Comparison of ENCODE assay signal across 16 cellular contexts in the genomic region with DNA sequence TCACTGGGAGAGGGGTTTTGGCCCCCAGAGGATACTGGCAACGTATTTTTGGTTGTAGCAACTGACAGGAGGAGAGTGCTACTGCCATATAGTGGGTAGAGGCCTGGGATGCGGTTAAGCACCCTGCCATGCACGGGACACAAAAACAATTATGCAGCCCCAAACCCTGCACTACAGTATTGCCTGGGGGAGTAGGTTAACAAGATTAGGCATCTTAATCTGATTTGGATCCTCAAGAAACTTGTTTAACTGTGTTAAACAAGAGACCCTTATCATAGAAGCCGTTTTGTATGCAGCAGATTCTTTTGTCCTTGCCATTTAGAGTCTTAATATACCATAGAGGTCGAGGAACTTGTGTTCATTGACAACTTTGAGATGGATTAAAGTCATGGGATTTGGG. TPM values are rescaled to one million over a fixed set of nuclear protein-coding genes. Genes with fewer than 3 reads are reported as not detected.
A peak's percentile ranks its signal among the peaks of the same experiment; 100 is the strongest.
DNase-seq lines count a peak whose midpoint lies in the region; ATAC-seq and TF ChIP-seq lines count a peak whose summit lies in the region.
"Had no signal": no experiment of that assay in that cellular context is flagged by ENCODE, and none has a peak within 500 bp of the region (broad histone marks: within the 10 kb centered on the region; RNA-seq: fewer than 3 reads in every experiment).

No MANE protein-coding gene starts in this region.

- DNase-seq in HCT116 (ENCODE audit: low read depth, low spot score) (no peak), WERI-Rb-1 (peak; percentile 26), immature natural killer cell (no peak), kidney glomerular epithelial cell (lab: John Stamatoyannopoulos, UW) (no peak), NCI-H2196 (lab: John Stamatoyannopoulos, UW; ENCODE audit: unreplicated experiment) (no peak)
- no peak for DNase-seq in activated T-cell treated with anti-CD3 and anti-CD28 coated beads, Interleukin-2, amount 50 U/mL, for 72 hours
- DNase-seq: activated CD4-positive, alpha-beta memory T cell treated with anti-CD3 and anti-CD28 coated beads for 36 hours; activated gamma-delta T cell; CD8-positive, alpha-beta T cell; NCI-H2081 treated with DMSO at 0.1 percent for 48 hours; T-helper 2 cell had no signal

- H3K9me3 ChIP-seq in HCT116 (ENCODE audit: control insufficient read depth in 1 of 2, insufficient read depth in 1 of 2, low read depth in 1 of 2, low read length in 2 of 2) (no peaks in the 10 kb centered on the region), WERI-Rb-1 (ENCODE audit: severe bottlenecking) (no peaks in the 10 kb centered on the region), skeletal muscle tissue (ENCODE audit: control insufficient read depth in 3 of 3, low read length in 3 of 3) (no peaks in the 10 kb centered on the region)

- H3K4me1 ChIP-seq in HCT116 (ENCODE audit: control insufficient read depth in 1 of 2, insufficient read depth in 2 of 2, low read length in 2 of 2): peaks cover 55 to 74% of the 10 kb centered on the region in 2 experiments
- peaks cover 17 to 20% (median 19%) of the 10 kb centered on the region in 3 donors for H3K4me1 ChIP-seq in skeletal muscle tissue (ENCODE audit: control insufficient read depth in 3 of 3, insufficient read depth in 3 of 3, low read length in 3 of 3)
- H3K4me1 ChIP-seq: parathyroid adenoma had no signal

- ATAC-seq in HCT116: no peak
- no peak for ATAC-seq in HG03108 (IDR thresholded peaks at IDR 0.05; ENCODE audit: unreplicated experiment)
- no peak for ATAC-seq in activated T-cell treated with anti-CD3 and anti-CD28 coated beads, Interleukin-2, amount 50 U/mL, for 72 hours (replicated peaks in 1 of 2)
- ATAC-seq: CD8-positive, alpha-beta T cell; stimulated activated effector memory CD8-positive, alpha-beta T cell treated with anti-CD3 and anti-CD28 coated beads, Interleukin-12 subunit alpha, Interleukin-12 subunit beta, amount 100 ng/mL, for 72 hours had no signal

- H3K36me3 Mint-ChIP-seq in immature natural killer cell: no peaks in the 10 kb centered on the region
- no peaks in the 10 kb centered on the region for H3K36me3 Mint-ChIP-seq in activated T-cell treated with anti-CD3 and anti-CD28 coated beads, Interleukin-2, amount 50 U/mL, for 72 hours (ENCODE audit: insufficient read depth in 2 of 2)
- H3K36me3 Mint-ChIP-seq: activated CD4-positive, alpha-beta memory T cell treated with anti-CD3 and anti-CD28 coated beads for 36 hours; CD8-positive, alpha-beta T cell; stimulated activated effector memory CD8-positive, alpha-beta T cell treated with anti-CD3 and anti-CD28 coated beads, Interleukin-12 subunit alpha, Interleukin-12 subunit beta, amount 100 ng/mL, for 72 hours had no signal

- RAD21 ChIA-PET in HCT116 (lab: Charles Lee; ENCODE audit: low non-redundant PET in 1 of 2, low total read pairs in 2 of 2, uncharacterized antibody in 2 of 2, unreplicated experiment in 2 of 2): no interaction called here

- CTCF ChIA-PET in HCT116 (lab: Charles Lee): interaction anchor here (1.6 kb wide), 1 partner anchor 146 kb away, joined by 5 read pairs; no protein-coding TSS in a partner anchor

- H3K27me3 Mint-ChIP-seq in immature natural killer cell (ENCODE audit: low read depth in 3 of 3): peaks cover 0 to 13% (median 5%) of the 10 kb centered on the region in 3 donors
- peaks cover 42% of the 10 kb centered on the region for H3K27me3 Mint-ChIP-seq in activated T-cell treated with anti-CD3 and anti-CD28 coated beads, Interleukin-2, amount 50 U/mL, for 72 hours (ENCODE audit: low read depth)

- H3K36me3 ChIP-seq in HCT116 (ENCODE audit: control insufficient read depth in 1 of 2, insufficient read depth in 2 of 2, low read length in 2 of 2): no peaks in the 10 kb centered on the region; a peak in 1 of 4 replicates
- no peaks in the 10 kb centered on the region for H3K36me3 ChIP-seq in WERI-Rb-1
- H3K36me3 ChIP-seq in skeletal muscle tissue (ENCODE audit: control insufficient read depth in 3 of 3, insufficient read depth in 3 of 3, low read length in 3 of 3): no peaks in the 10 kb centered on the region

- TF ChIP-seq CTCF in HCT116 (IDR thresholded peaks at IDR 0.05 in 2 of 3, conservative IDR thresholded peaks at IDR 0.05 in 1 of 3; ENCODE audit: borderline replicate concordance in 1 of 3, insufficient read depth in 1 of 3, low read depth in 2 of 3, low read length in 2 of 3) (no peak), WERI-Rb-1 (IDR thresholded peaks at IDR 0.05; ENCODE audit: low read depth, low read length) (no peak)

- peak overlapping the region; percentile 85 for H3K4me2 ChIP-seq in HCT116 (ENCODE audit: low read length)
- H3K4me2 ChIP-seq: KMS-11 had no signal

- no peak for TF ChIP-seq POLR2A in HCT116 (IDR thresholded peaks at IDR 0.05; ENCODE audit: borderline replicate concordance, extremely low read depth, insufficient read depth, insufficient read length)

- H3K4me3 ChIP-seq in HCT116 (replicated peaks in 1 of 2; ENCODE audit: low read depth in 1 of 2, low read length in 2 of 2): peak overlapping the region; percentile 7 to 84; a peak in 1 of 4 replicates
- H3K4me3 ChIP-seq in WERI-Rb-1 (ENCODE audit: low read depth, low read length): no peak overlapping the region; the same call in 1 of the 2 replicates
- H3K4me3 ChIP-seq in skeletal muscle tissue (ENCODE audit: low read length in 3 of 3): peak overlapping the region; percentile 8 to 45 (median 27)

- H3K9ac ChIP-seq in HCT116 (ENCODE audit: low read length) (peak overlapping the region; percentile 81), skeletal muscle tissue (ENCODE audit: low read depth in 1 of 3, low read length in 3 of 3) (peak overlapping the region in 2 of 3 donors; percentile 3 to 32)
- H3K9ac ChIP-seq: KMS-11, parathyroid adenoma had no signal

- H3K27me3 ChIP-seq in HCT116 (ENCODE audit: insufficient read depth, low read length) (no peaks in the 10 kb centered on the region), WERI-Rb-1 (ENCODE audit: insufficient read depth, low read depth, severe bottlenecking) (no peaks in the 10 kb centered on the region), skeletal muscle tissue (ENCODE audit: control insufficient read depth in 3 of 3, insufficient read depth in 3 of 3, low read length in 3 of 3) (peaks cover 6 to 33% (median 26%) of the 10 kb centered on the region in 3 donors)

- H4K20me1 ChIP-seq in HCT116 (ENCODE audit: insufficient read depth): no peaks in the 10 kb centered on the region

- H3K4me3 Mint-ChIP-seq in immature natural killer cell: no peak overlapping the region
- no peak overlapping the region for H3K4me3 Mint-ChIP-seq in activated T-cell treated with anti-CD3 and anti-CD28 coated beads, Interleukin-2, amount 50 U/mL, for 72 hours
- H3K4me3 Mint-ChIP-seq: activated CD4-positive, alpha-beta memory T cell treated with anti-CD3 and anti-CD28 coated beads for 36 hours; CD8-positive, alpha-beta T cell; stimulated activated effector memory CD8-positive, alpha-beta T cell treated with anti-CD3 and anti-CD28 coated beads, Interleukin-12 subunit alpha, Interleukin-12 subunit beta, amount 100 ng/mL, for 72 hours had no signal

- H3K4me1 Mint-ChIP-seq in immature natural killer cell: peaks cover 70% of the 10 kb centered on the region in 2 donors
- H3K4me1 Mint-ChIP-seq in activated T-cell treated with anti-CD3 and anti-CD28 coated beads, Interleukin-2, amount 50 U/mL, for 72 hours (ENCODE audit: low read depth): peaks cover 10% of the 10 kb centered on the region

- H2AFZ ChIP-seq in HCT116 (ENCODE audit: low read depth, low read length, poor library complexity, severe bottlenecking): no peak overlapping the region
- H2AFZ ChIP-seq: parathyroid adenoma had no signal

- H3K27ac ChIP-seq in HCT116 (ENCODE audit: low read depth, low read length) (peak overlapping the region; percentile 96), WERI-Rb-1 (peak overlapping the region; percentile 75), skeletal muscle tissue (ENCODE audit: low read depth, low read length) (peak overlapping the region; percentile 90)
- H3K27ac ChIP-seq: KMS-11, parathyroid adenoma had no signal

- intact Hi-C loops in HCT116 (cut with micrococcal nuclease): loop anchor here (5.0 kb wide), 1 partner anchor 125 kb away; no protein-coding TSS in a partner anchor

- H3K9me2 ChIP-seq in HCT116 (ENCODE audit: insufficient read depth): no peaks in the 10 kb centered on the region

- peak overlapping the region in 4 of 6 donors; percentile 4 to 53 (median 18) for H3K27ac Mint-ChIP-seq in immature natural killer cell
- H3K27ac Mint-ChIP-seq in activated T-cell treated with anti-CD3 and anti-CD28 coated beads, Interleukin-2, amount 50 U/mL, for 72 hours: no peak overlapping the region
- H3K27ac Mint-ChIP-seq: activated CD4-positive, alpha-beta memory T cell treated with anti-CD3 and anti-CD28 coated beads for 36 hours; CD8-positive, alpha-beta T cell; stimulated activated effector memory CD8-positive, alpha-beta T cell treated with anti-CD3 and anti-CD28 coated beads, Interleukin-12 subunit alpha, Interleukin-12 subunit beta, amount 100 ng/mL, for 72 hours had no signal

- no peak for TF ChIP-seq RAD21 in HCT116 (IDR thresholded peaks at IDR 0.05; ENCODE audit: low read depth)

- peaks cover 89% of the 10 kb centered on the region for H3K79me2 ChIP-seq in HCT116 (ENCODE audit: insufficient read depth, low read length)

- BruUV-seq in HCT116 (replicated peaks; lab: Mats Ljungman, UMichigan): no TSS peak

- POLR2A ChIA-PET in HCT116 (lab: Charles Lee): interaction anchor here (2.5 kb wide), 1 partner anchor 12 kb away, joined by 8 read pairs; no protein-coding TSS in a partner anchor

- no peaks in the 10 kb centered on the region for H3K9me3 Mint-ChIP-seq in immature natural killer cell
- H3K9me3 Mint-ChIP-seq in activated T-cell treated with anti-CD3 and anti-CD28 coated beads, Interleukin-2, amount 50 U/mL, for 72 hours: no peaks in the 10 kb centered on the region
- H3K9me3 Mint-ChIP-seq: activated CD4-positive, alpha-beta memory T cell treated with anti-CD3 and anti-CD28 coated beads for 36 hours; CD8-positive, alpha-beta T cell; stimulated activated effector memory CD8-positive, alpha-beta T cell treated with anti-CD3 and anti-CD28 coated beads, Interleukin-12 subunit alpha, Interleukin-12 subunit beta, amount 100 ng/mL, for 72 hours had no signal

TF ChIP-seq in HCT116, 20 proteins besides CTCF, POLR2A, EP300 and RAD21 (continues in another document):
- no peak for TF ChIP-seq ELF1 (IDR thresholded peaks at IDR 0.05; ENCODE audit: borderline replicate concordance, low read depth)
- TF ChIP-seq, protein P1, sequence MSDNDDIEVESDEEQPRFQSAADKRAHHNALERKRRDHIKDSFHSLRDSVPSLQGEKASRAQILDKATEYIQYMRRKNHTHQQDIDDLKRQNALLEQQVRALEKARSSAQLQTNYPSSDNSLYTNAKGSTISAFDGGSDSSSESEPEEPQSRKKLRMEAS (IDR thresholded peaks at IDR 0.05): 0 out of 2 replicates have a peak, but pooled peaks have one; percentile 17

RNA-seq across cellular contexts. Expression of a gene that starts 3.4 kb away (rescaled TPM):
- total RNA-seq in HCT116 (2021; ENCODE audit: unreplicated experiment) (143 TPM), skeletal muscle tissue (54.3 TPM)
- polyA plus RNA-seq in HCT116 (2012): 37.9 and 46.8 TPM in 2 replicates
- polyA plus RNA-seq in immature natural killer cell: 10 to 100 TPM in 2 of 3 donors, 1 to 10 TPM in 1; 8.2 to 24.8 (median 11.2) TPM
- total RNA-seq in activated T-cell treated with anti-CD3 and anti-CD28 coated beads, Interleukin-2, amount 50 U/mL, for 72 hours: 1 to 10 TPM; 1.1 to 2.5 TPM

Comparison
In these comparisons a context has a peak if more than half of its experiments do, and no peak if none do; other contexts are left out.
1. RNA of a gene that starts 3.4 kb away (total RNA-seq): 143 TPM in HCT116 (single experiment) and 54.3 TPM in skeletal muscle tissue (single experiment); 1.1 to 2.5 TPM in activated T-cell treated with anti-CD3 and anti-CD28 coated beads, Interleukin-2, amount 50 U/mL, for 72 hours; every median in the first group is over 10 times any median in the second.
2. Peak in every context shown above with its lines, with median percentiles within 50 percentile points of each other: H3K27ac ChIP-seq.